14 cellular contexts compared by ENCODE assay signal in the genomic region with DNA sequence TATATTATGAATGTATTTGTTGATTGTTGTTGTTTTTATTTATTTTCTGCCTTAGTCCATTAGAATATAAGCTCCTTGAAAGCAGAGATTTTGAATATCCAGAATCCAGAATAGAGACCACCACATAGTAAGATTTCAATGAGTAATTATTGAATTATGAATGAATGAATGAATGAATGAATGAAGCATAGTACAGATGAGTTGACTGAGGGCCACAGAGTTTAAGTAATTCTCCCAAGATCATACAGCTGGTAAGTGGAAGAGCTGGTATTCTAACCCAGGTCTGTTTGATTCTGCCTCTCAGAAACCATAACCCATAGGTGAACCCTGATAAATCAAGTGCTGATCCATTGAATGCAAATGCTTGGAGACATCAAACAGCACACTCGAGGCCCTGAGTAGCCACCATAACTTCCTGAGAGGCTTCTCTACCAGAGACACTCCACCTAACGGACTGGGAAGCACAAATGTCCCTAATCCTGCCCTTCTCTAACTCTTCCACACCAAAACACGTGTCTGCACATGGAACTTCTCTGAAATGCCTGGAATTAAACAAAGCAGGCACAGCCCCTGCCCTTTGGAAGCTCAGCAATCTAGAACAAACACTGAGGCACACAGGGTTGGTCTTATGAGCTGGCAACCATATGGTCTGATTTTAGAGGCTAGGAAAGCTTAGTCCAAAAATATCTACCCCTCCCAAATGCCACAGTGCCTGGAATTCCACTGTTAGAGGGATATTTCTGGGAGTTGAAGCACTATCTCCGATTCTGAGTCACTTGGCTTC.
A peak's percentile ranks its signal among the peaks of the same experiment; 100 is the strongest.
DNase-seq lines count a peak whose midpoint lies in the region; ATAC-seq and TF ChIP-seq lines count a peak whose summit lies in the region.
"Had no signal": no experiment of that assay in that cellular context is flagged by ENCODE, and none has a peak within 500 bp of the region (broad histone marks: within the 10 kb centered on the region; RNA-seq: fewer than 3 reads in every experiment).

No MANE protein-coding gene starts in this region.

- peaks cover 44% of the 10 kb centered on the region for H3K4me1 Mint-ChIP-seq in HFFc6 (ENCODE audit: low read depth)

- H3K4me3 Mint-ChIP-seq in HFFc6, result peak overlapping the region; percentile 44
- H3K4me3 Mint-ChIP-seq: activated CD4-positive, alpha-beta T cell treated with anti-CD3 and anti-CD28 coated beads, Interleukin-2, amount 10 ng/mL, durations not matched to agents 24 days and 14 days; endodermal cell; immature natural killer cell had no signal

- TF ChIP-seq CTCF in HFFc6 (IDR thresholded peaks at IDR 0.05), result no peak
- no peak for TF ChIP-seq CTCF in ascending aorta (IDR thresholded peaks at IDR 0.05)
- TF ChIP-seq CTCF in thyroid gland (IDR thresholded peaks at IDR 0.05), result no peak

- intact Hi-C loops in ascending aorta (cut with DNase I) (loop anchor here (5.0 kb wide), 1 partner anchor 34 kb away; no protein-coding TSS in a partner anchor), right cardiac atrium (cut with DNase I) (loop anchor here in 1 of 4 donors (10.0 kb wide), 2 partner anchors 72 to 188 kb away; a partner anchor contains a TSS), thyroid gland (cut with DNase I) (no loop called here)

- WGBS in right cardiac atrium, result 35% methylated on average over 4 of the region's 4 CpGs
- WGBS in thyroid gland, 2 donors, result 61 to 65% methylated on average over 4 of the region's 4 CpGs

- no peak overlapping the region for H3K4me3 ChIP-seq in ascending aorta
- H3K4me3 ChIP-seq in right cardiac atrium (ENCODE audit: low read length), result no peak overlapping the region
- no peak overlapping the region for H3K4me3 ChIP-seq in thyroid gland (replicated peaks in 1 of 3)

- no peaks in the 10 kb centered on the region for H3K27me3 ChIP-seq in ascending aorta
- no peaks in the 10 kb centered on the region for H3K27me3 ChIP-seq in right cardiac atrium (ENCODE audit: control insufficient read depth, insufficient read depth)
- H3K27me3 ChIP-seq in thyroid gland, result no peaks in the 10 kb centered on the region

- H3K9me3 Mint-ChIP-seq in HFFc6, result peaks cover 2% of the 10 kb centered on the region; the same call in 1 of the 2 replicates
- H3K9me3 Mint-ChIP-seq: immature natural killer cell had no signal

- H3K4me1 ChIP-seq in ascending aorta (peaks cover 8 to 31% of the 10 kb centered on the region in 2 donors), right cardiac atrium (ENCODE audit: control insufficient read depth, insufficient read depth, low read length) (peaks cover 20% of the 10 kb centered on the region), thyroid gland (peaks cover 49% of the 10 kb centered on the region in 2 donors)

- H3K9me3 ChIP-seq in ascending aorta (no peaks in the 10 kb centered on the region), right cardiac atrium (ENCODE audit: control insufficient read depth, low read length) (no peaks in the 10 kb centered on the region), thyroid gland (no peaks in the 10 kb centered on the region)

- H3K36me3 Mint-ChIP-seq in HFFc6 (ENCODE audit: low read depth), result no peaks in the 10 kb centered on the region; the same call in 1 of the 2 replicates
- H3K36me3 Mint-ChIP-seq: immature natural killer cell had no signal

- peak overlapping the region; percentile 63 to 66 for H3K27ac ChIP-seq in ascending aorta
- peak overlapping the region; percentile 53 for H3K27ac ChIP-seq in right cardiac atrium (ENCODE audit: low read length)
- H3K27ac ChIP-seq in thyroid gland, result peak overlapping the region; percentile 18 to 84 (median 35)

- peak; percentile 59 to 78 for ATAC-seq in right cardiac atrium

- H3K27ac Mint-ChIP-seq in HFFc6, result peak overlapping the region; percentile 73
- H3K27ac Mint-ChIP-seq: activated CD4-positive, alpha-beta T cell treated with anti-CD3 and anti-CD28 coated beads, Interleukin-2, amount 10 ng/mL, durations not matched to agents 24 days and 14 days; endodermal cell; immature natural killer cell had no signal

- TF ChIP-seq POLR2A in thyroid gland (IDR thresholded peaks at IDR 0.05), result no peak

- H3K36me3 ChIP-seq in ascending aorta (no peaks in the 10 kb centered on the region), thyroid gland (no peaks in the 10 kb centered on the region)

- peaks cover 7% of the 10 kb centered on the region for H3K27me3 Mint-ChIP-seq in HFFc6 (ENCODE audit: insufficient read depth)
- H3K27me3 Mint-ChIP-seq: activated CD4-positive, alpha-beta T cell treated with anti-CD3 and anti-CD28 coated beads, Interleukin-2, amount 10 ng/mL, durations not matched to agents 24 days and 14 days had no signal

- DNase-seq in HFFc6, result peak; percentile 30
- DNase-seq in ascending aorta (ENCODE audit: low spot score in 2 of 2), result peak in 1 of 2 donors; percentile 69
- DNase-seq in right cardiac atrium, result no peak
- DNase-seq in thyroid gland, result no peak
- no peak for DNase-seq in NCI-H2029 treated with DMSO at 0.1 percent for 48 hours (lab: John Stamatoyannopoulos, UW)
- no peak for DNase-seq in mesenteric fat pad (ENCODE audit: low spot score)
- DNase-seq in GOT3 (lab: John Stamatoyannopoulos, UW), result no peak
- DNase-seq: activated CD4-positive, alpha-beta T cell treated with anti-CD3 and anti-CD28 coated beads, Interleukin-2, amount 10 ng/mL, durations not matched to agents 24 days and 14 days; activated gamma-delta T cell treated with Interleukin-2 at 50 U/mL for 16 hours; endodermal cell; immature natural killer cell; IMR-90; NCI-H2171 treated with DMSO at 0.1 percent for 48 hours; SIG-M5 had no signal
